In the genomic region with DNA sequence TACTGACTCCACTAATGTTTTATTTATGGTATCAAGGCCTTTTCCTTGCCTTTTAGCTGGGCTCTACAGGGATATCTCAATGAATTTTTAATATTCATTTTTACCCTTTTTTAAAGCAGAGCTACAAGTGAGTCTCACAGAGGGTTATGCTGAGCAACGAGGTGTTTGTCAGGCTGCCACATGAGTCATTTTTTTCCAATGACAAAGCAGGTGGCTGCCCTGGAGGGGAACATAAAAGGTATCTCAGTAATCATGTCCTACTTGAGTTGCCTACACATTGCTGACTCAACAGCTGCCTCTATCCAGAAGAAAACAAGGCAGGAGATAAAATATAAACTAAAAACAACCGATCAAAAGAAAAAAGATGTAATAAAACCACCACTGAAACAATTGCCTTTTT, we compare ENCODE assay signal across 21 cellular contexts.
DNase-seq lines count a peak whose midpoint lies in the region; ATAC-seq and TF ChIP-seq lines count a peak whose summit lies in the region.
"Had no signal": no experiment of that assay in that cellular context is flagged by ENCODE, and none has a peak within 500 bp of the region (broad histone marks: within the 10 kb centered on the region; RNA-seq: fewer than 3 reads in every experiment).

No MANE protein-coding gene starts in this region.

- H3K36me3 ChIP-seq in left ventricle myocardium inferior, result no peaks in the 10 kb centered on the region
- H3K36me3 ChIP-seq: pancreas, SJSA1, upper lobe of right lung had no signal

- H3K27me3 ChIP-seq in left ventricle myocardium inferior (ENCODE audit: low read depth), result no peaks in the 10 kb centered on the region
- H3K27me3 ChIP-seq: pancreas, SJSA1, upper lobe of right lung had no signal

- DNase-seq in NCI-H2171 treated with DMSO at 0.1 percent for 48 hours (lab: John Stamatoyannopoulos, UW) (peak; percentile 36), NCI-H2171 (lab: John Stamatoyannopoulos, UW) (no peak), NCI-H2107 (lab: John Stamatoyannopoulos, UW) (peak; percentile 36), SHP77 treated with DMSO at 0.1 percent for 48 hours (lab: John Stamatoyannopoulos, UW) (peak; percentile 73), retinal pigment epithelial cell (ENCODE audit: low read depth) (peak; percentile 63), NCI-H1694 (lab: John Stamatoyannopoulos, UW) (no peak), left ventricle myocardium inferior (no peak)
- DNase-seq: activated CD4-positive, alpha-beta T cell treated with anti-CD3 and anti-CD28 coated beads, Interleukin-2, amount 10 ng/mL, durations not matched to agents 24 days and 14 days; activated naive CD4-positive, alpha-beta T cell treated with anti-CD3 and anti-CD28 coated beads, Interleukin-2, amount 50 U/mL, for 16 hours; activated T-cell treated with anti-CD3 and anti-CD28 coated beads for 4 hours; CD4-positive, CD25-positive, alpha-beta regulatory T cell; HCEC 1CT; hippocampal formation; left ventricle myocardium superior; NCI-H146; NK-92 treated with Interleukin-12 subunit alpha and Interleukin-12 subunit beta, amount 100 ng/mL, for 24 hours; pancreas; upper lobe of right lung had no signal

- ATAC-seq in GM19463 (IDR thresholded peaks at IDR 0.05; ENCODE audit: unreplicated experiment), result no peak
- ATAC-seq: A549, left ventricle myocardium superior, upper lobe of right lung had no signal

- TF ChIP-seq CTCF in retinal pigment epithelial cell (conservative IDR thresholded peaks at IDR 0.05; ENCODE audit: low read depth, low read length) (no peak), left ventricle myocardium inferior (IDR thresholded peaks at IDR 0.05; ENCODE audit: borderline replicate concordance) (no peak)

- H3K4me3 ChIP-seq in retinal pigment epithelial cell (ENCODE audit: low read length) (no peak overlapping the region), left ventricle myocardium inferior (no peak overlapping the region)
- H3K4me3 ChIP-seq: A549, pancreas, SJSA1, upper lobe of right lung had no signal

- H3K27ac ChIP-seq in left ventricle myocardium inferior (replicated peaks), result no peak overlapping the region
- H3K27ac ChIP-seq: A549, pancreas, SJSA1, upper lobe of right lung had no signal

- no peaks in the 10 kb centered on the region for H3K9me3 ChIP-seq in left ventricle myocardium inferior (replicated peaks)
- H3K9me3 ChIP-seq: A549, pancreas had no signal

- intact Hi-C loops in left ventricle myocardium inferior (cut with micrococcal nuclease), result no loop called here

- no peaks in the 10 kb centered on the region for H3K4me1 ChIP-seq in left ventricle myocardium inferior
- H3K4me1 ChIP-seq: A549, pancreas, SJSA1, upper lobe of right lung had no signal

Comparison
In these comparisons a context has a peak if more than half of its experiments do, and no peak if none do; other contexts are left out.
1. DNase-seq: peak in NCI-H2171 treated with DMSO at 0.1 percent for 48 hours (single experiment), NCI-H2107 (single experiment), SHP77 treated with DMSO at 0.1 percent for 48 hours (single experiment) and retinal pigment epithelial cell (single experiment); none in NCI-H2171 (single experiment), NCI-H1694 (single experiment) and left ventricle myocardium inferior (single experiment).